ENCODE assay signal across 8 cellular contexts in the genomic region with DNA sequence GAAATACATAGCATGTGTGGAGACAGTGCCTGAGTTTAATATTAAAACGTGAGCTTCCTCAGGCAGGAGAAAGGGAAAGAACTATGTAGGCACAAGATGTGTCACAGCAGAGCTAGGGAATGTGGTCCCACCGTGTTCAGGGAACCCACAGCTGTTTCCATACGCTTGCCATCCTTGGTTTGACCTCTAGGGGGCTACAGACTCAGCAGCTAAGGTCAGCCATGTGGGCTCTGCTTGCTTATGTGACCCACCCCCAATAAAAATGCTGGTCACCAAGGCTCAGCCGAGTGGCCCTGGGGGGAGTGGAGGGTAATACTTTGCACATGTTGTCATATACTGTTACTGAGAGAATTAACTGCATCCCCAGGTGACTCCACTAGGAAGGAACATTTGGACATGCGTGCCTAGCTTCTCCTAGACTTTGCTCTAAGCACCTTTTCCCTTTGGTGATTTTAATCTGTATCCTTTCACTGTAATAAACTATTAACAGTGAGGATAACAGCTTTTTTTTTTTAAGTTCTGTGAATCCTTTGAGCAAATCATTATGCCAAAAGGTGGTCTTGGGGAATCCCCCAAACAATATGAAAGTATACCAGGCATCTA. TPM values are rescaled to one million over a fixed set of nuclear protein-coding genes. Genes with fewer than 3 reads are reported as not detected.
A peak's percentile ranks its signal among the peaks of the same experiment; 100 is the strongest.
DNase-seq lines count a peak whose midpoint lies in the region; ATAC-seq and TF ChIP-seq lines count a peak whose summit lies in the region.

No MANE protein-coding gene starts in this region.

- intact Hi-C loops in spleen (cut with DNase I; ENCODE audit: low total_unique reads): loop anchor here (5.0 to 10.0 kb wide), 2 partner anchors 51 to 199 kb away; a partner anchor contains a TSS

- H3K27ac ChIP-seq in C4-2B (no peak overlapping the region), spleen (no peak overlapping the region)

- peaks cover 0 to 38% (median 21%) of the 10 kb centered on the region in 6 donors for H3K4me1 ChIP-seq in spleen

- WGBS in spleen, 5 donors: 42 to 59% (median 50%) methylated on average over 5 of the region's 5 CpGs

- no peaks in the 10 kb centered on the region for H3K27me3 ChIP-seq in spleen (replicated peaks in 1 of 7)

- in situ Hi-C loops in GM13976 (cut with MboI; ENCODE audit: low sequenced_read_pairs, unreplicated experiment): no loop called here

- ATAC-seq in GM18870 (IDR thresholded peaks at IDR 0.05; ENCODE audit: unreplicated experiment) (no peak), GM18858 (IDR thresholded peaks at IDR 0.05; ENCODE audit: unreplicated experiment) (no peak)

- peaks cover 0 to 55% (median 24%) of the 10 kb centered on the region in 6 donors for H3K36me3 ChIP-seq in spleen

- no peak overlapping the region for H3K4me3 ChIP-seq in spleen

- peak; percentile 90 for TF ChIP-seq CTCF in C4-2B (conservative IDR thresholded peaks at IDR 0.05)
- peak; percentile 71 for TF ChIP-seq CTCF in GM13976 (IDR thresholded peaks at IDR 0.05; ENCODE audit: borderline replicate concordance, control extremely low read depth, extremely low read depth, insufficient read depth, missing control alignments)
- TF ChIP-seq CTCF in spleen (IDR thresholded peaks at IDR 0.05 in 8 of 11, conservative IDR thresholded peaks at IDR 0.05 in 3 of 11): peak; percentile 13 to 81 (median 59)

- DNase-seq in GM13976 (ENCODE audit: low spot score) (peak; percentile 62), NCI-H69 (lab: John Stamatoyannopoulos, UW) (peak; percentile 56), activated T-helper 1 cell treated with Interleukin-2 at 50 U/mL for 16 hours (ENCODE audit: low read depth) (peak; percentile 18), globus pallidus (ENCODE audit: low spot score) (peak; percentile 32), spleen (no peak)

- H3K9me3 ChIP-seq in spleen: no peaks in the 10 kb centered on the region

- no peak for TF ChIP-seq POLR2A in spleen (IDR thresholded peaks at IDR 0.05)

RNA-seq across cellular contexts. Expression of a gene that starts 3.3 kb away (rescaled TPM):
- total RNA-seq in spleen: 10 to 100 TPM; 15.5 to 27.5 (median 19.5) TPM
- polyA plus RNA-seq in spleen: 1 to 10 TPM; 4.6 to 7.0 (median 6.9) TPM

RNA-seq across cellular contexts. Expression of a gene that starts 55.9 kb away (rescaled TPM):
- total RNA-seq in spleen: 100 to 1,000 TPM in 3 of 7 donors, 10 to 100 TPM in 4; 75.2 to 139 (median 90.6) TPM
- 10 to 100 TPM; 11.5 to 30.3 (median 14.2) TPM for polyA plus RNA-seq in spleen
